Comparison of ENCODE assay signal across 20 cellular contexts in the genomic region with DNA sequence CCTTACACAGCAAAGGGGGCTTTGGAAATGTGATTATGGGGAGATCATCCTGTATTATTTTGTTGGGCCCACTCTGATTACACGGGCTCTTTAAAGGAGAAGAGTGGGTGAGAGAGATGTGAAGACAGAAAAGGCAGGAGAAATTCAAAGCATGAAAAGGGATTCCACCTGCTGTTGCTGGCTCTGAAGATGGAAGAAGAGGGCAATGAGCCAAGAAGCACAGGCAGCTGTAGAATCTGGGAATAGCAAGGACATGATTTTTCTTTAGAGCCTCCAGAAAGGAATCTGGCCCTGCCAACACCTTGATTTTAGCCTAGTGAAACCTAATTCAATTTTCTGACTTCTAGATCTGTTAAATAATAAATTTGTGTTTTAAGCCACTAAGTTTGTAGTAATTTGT. TPM values are rescaled to one million over a fixed set of nuclear protein-coding genes. Genes with fewer than 3 reads are reported as not detected.
A peak's percentile ranks its signal among the peaks of the same experiment; 100 is the strongest.
DNase-seq lines count a peak whose midpoint lies in the region; ATAC-seq and TF ChIP-seq lines count a peak whose summit lies in the region.
"Had no signal": no experiment of that assay in that cellular context is flagged by ENCODE, and none has a peak within 500 bp of the region (broad histone marks: within the 10 kb centered on the region; RNA-seq: fewer than 3 reads in every experiment).

No MANE protein-coding gene starts in this region.

- no peak for TF ChIP-seq EP300 in upper lobe of left lung (IDR thresholded peaks at IDR 0.05)

- no peak for TF ChIP-seq CTCF in upper lobe of left lung (IDR thresholded peaks at IDR 0.05)

- no peaks in the 10 kb centered on the region for H3K27me3 ChIP-seq in upper lobe of left lung
- H3K27me3 ChIP-seq: BLaER1 had no signal

- H3K36me3 ChIP-seq in upper lobe of left lung = no peaks in the 10 kb centered on the region
- H3K36me3 ChIP-seq: BLaER1 had no signal

- ATAC-seq in HG02970 (IDR thresholded peaks at IDR 0.05; ENCODE audit: low FRiP score, unreplicated experiment) = no peak
- ATAC-seq in upper lobe of left lung (ENCODE audit: low FRiP score in 2 of 2) = no peak
- ATAC-seq: A549, HCT116, HepG2 had no signal

- no peak overlapping the region for H3K27ac ChIP-seq in upper lobe of left lung
- H3K27ac ChIP-seq: 22Rv1, A549, BLaER1 had no signal

- DNase-seq in NCI-H2029 treated with DMSO at 0.1 percent for 48 hours (lab: John Stamatoyannopoulos, UW) (peak; percentile 12), NCI-H2029 (lab: John Stamatoyannopoulos, UW) (no peak), dermis blood vessel endothelial cell (peak; percentile 52), pons (ENCODE audit: low spot score) (peak; percentile 28), head of caudate nucleus (no peak), upper lobe of left lung (no peak)
- DNase-seq: CD4-positive, alpha-beta memory T cell; DMS153; DMS79; GF-D8; GOT3; H7; HFFc6 had no signal

- no peak overlapping the region for H3K4me3 ChIP-seq in upper lobe of left lung
- H3K4me3 ChIP-seq: A549, BLaER1 had no signal

- intact Hi-C loops in head of caudate nucleus (cut with DNase I) = no loop called here

- H3K9me3 ChIP-seq in upper lobe of left lung = peaks cover 6 to 11% (median 9%) of the 10 kb centered on the region in 4 donors

- no peak for TF ChIP-seq POLR2A in upper lobe of left lung (IDR thresholded peaks at IDR 0.05)

- 79 to 83% methylated on average over 1 of the region's 1 CpG for WGBS in upper lobe of left lung, 2 donors

- no peaks in the 10 kb centered on the region for H3K4me1 ChIP-seq in upper lobe of left lung
- H3K4me1 ChIP-seq: A549, BLaER1 had no signal

RNA-seq across cellular contexts. Expression of a gene that starts 11.4 kb away (rescaled TPM):
- total RNA-seq in dermis blood vessel endothelial cell (0.34 TPM in 1 of 2 replicates, not detected in the other), upper lobe of left lung (under 1 TPM in 2 of 6 donors, not detected in 4; 0.31 to 0.51 TPM)
- total RNA-seq: CD4-positive, alpha-beta memory T cell; Daoy; H7; HepG2 had no signal

Comparison
In these comparisons a context has a peak if more than half of its experiments do, and no peak if none do; other contexts are left out.
1. DNase-seq: peak in NCI-H2029 treated with DMSO at 0.1 percent for 48 hours (single experiment), dermis blood vessel endothelial cell (single experiment) and pons (single experiment); none in NCI-H2029 (single experiment), head of caudate nucleus (0 of 42) and upper lobe of left lung (0 of 2).